Comparison of ENCODE assay signal across 18 cellular contexts in genomic region chr7:51325937-51326336, GRCh38. TPM values are rescaled to one million over a fixed set of nuclear protein-coding genes. Genes with fewer than 3 reads are reported as not detected.
DNase-seq lines count a peak whose midpoint lies in the region; ATAC-seq and TF ChIP-seq lines count a peak whose summit lies in the region.
"Had no signal": no experiment of that assay in that cellular context is flagged by ENCODE, and none has a peak within 500 bp of the region (broad histone marks: within the 10 kb centered on the region; RNA-seq: fewer than 3 reads in every experiment).

No MANE protein-coding gene starts in this region.

- peaks cover 0 to 3% (median 0%) of the 10 kb centered on the region in 3 experiments; a peak in 3 of 7 replicates for H3K36me3 Mint-ChIP-seq in H9 (ENCODE audit: insufficient read depth in 1 of 3, low read depth in 3 of 3)

- H3K27me3 ChIP-seq in H9 (ENCODE audit: insufficient read depth, low read length) (no peaks in the 10 kb centered on the region), iPS-20b (ENCODE audit: insufficient read depth, low read length) (no peaks in the 10 kb centered on the region; the same call in 1 of the 2 replicates), psoas muscle (ENCODE audit: insufficient read depth in 3 of 3, low read length in 2 of 3) (no peaks in the 10 kb centered on the region)

- H3K9me3 ChIP-seq in H9 (ENCODE audit: control insufficient read depth, low read depth, low read length) = no peaks in the 10 kb centered on the region
- no peaks in the 10 kb centered on the region for H3K9me3 ChIP-seq in iPS-20b (ENCODE audit: insufficient read depth, low read depth, low read length)
- H3K9me3 ChIP-seq in psoas muscle = no peaks in the 10 kb centered on the region

- H3K4me1 ChIP-seq in H9 (ENCODE audit: insufficient read depth, low read length) = peaks cover 12% of the 10 kb centered on the region; the same call in 1 of the 2 replicates
- peaks cover 41% of the 10 kb centered on the region for H3K4me1 ChIP-seq in iPS-20b (ENCODE audit: insufficient read depth, low read length)
- peaks cover 18% of the 10 kb centered on the region for H3K4me1 ChIP-seq in psoas muscle

- H3K23ac ChIP-seq in H9 (ENCODE audit: insufficient read length, low read depth, low read length) = no peak overlapping the region

- H3K14ac ChIP-seq in H9 (ENCODE audit: insufficient read depth, low read length) = no peak overlapping the region

- no peak overlapping the region for H3K56ac ChIP-seq in H9 (ENCODE audit: insufficient read length, low read depth, low read length)

- H3K4me1 Mint-ChIP-seq in H9 = peaks cover 68% of the 10 kb centered on the region in 2 experiments

- no peak overlapping the region for H3K4ac ChIP-seq in H9 (ENCODE audit: low read depth, low read length)

- intact Hi-C loops in psoas muscle (cut with DNase I) = no loop called here

- no peaks in the 10 kb centered on the region for H3K79me1 ChIP-seq in H9 (ENCODE audit: insufficient read depth, low read depth, low read length, poor library complexity, severe bottlenecking)

- H3K27ac ChIP-seq in H9 (ENCODE audit: insufficient read length, low read depth, low read length) (no peak overlapping the region), iPS-20b (ENCODE audit: low read length) (no peak overlapping the region), psoas muscle (peak overlapping the region; percentile 72)
- H3K27ac ChIP-seq: C4-2B had no signal

- H4K8ac ChIP-seq in H9 (replicated peaks; ENCODE audit: insufficient read length, low read depth, low read length) = no peak overlapping the region

- no peak overlapping the region for H2BK5ac ChIP-seq in H9 (ENCODE audit: insufficient read length, low read length)

- H3K9ac ChIP-seq in H9 (ENCODE audit: extremely low read depth, insufficient read length, low read length) = no peak overlapping the region
- H3K9ac ChIP-seq in iPS-20b (ENCODE audit: low read depth, low read length) = peak overlapping the region; percentile 42; the same call in 1 of the 2 replicates

- H2AK5ac ChIP-seq in H9 (ENCODE audit: insufficient read length, low read length) = no peak overlapping the region

- TF ChIP-seq CTCF in H9 (conservative IDR thresholded peaks at IDR 0.05) (no peak), psoas muscle (IDR thresholded peaks at IDR 0.05) (no peak)

- no peak overlapping the region for H3T11ph ChIP-seq in H9 (ENCODE audit: low read length)

- H3K79me2 ChIP-seq in H9 (ENCODE audit: insufficient read depth, low read length) = peaks cover 5% of the 10 kb centered on the region; the same call in 1 of the 2 replicates

- H3K23me2 ChIP-seq in H9 (ENCODE audit: insufficient read length, low read depth, low read length, poor library complexity, severe bottlenecking) = peaks cover 5% of the 10 kb centered on the region

- no peak overlapping the region for H2AFZ ChIP-seq in H9 (ENCODE audit: low read length)

- no peak overlapping the region for H2BK20ac ChIP-seq in H9 (ENCODE audit: low read depth, low read length, poor library complexity, severe bottlenecking)

- H3K9me3 Mint-ChIP-seq in H9 = no peaks in the 10 kb centered on the region; a peak in 1 of 5 replicates

- no peak overlapping the region for H3K4me2 ChIP-seq in H9 (ENCODE audit: insufficient read depth, insufficient read length, low read length)

- H3K36me3 ChIP-seq in iPS-20b (ENCODE audit: insufficient read depth, low read depth, low read length) = no peaks in the 10 kb centered on the region
- no peaks in the 10 kb centered on the region for H3K36me3 ChIP-seq in psoas muscle (ENCODE audit: insufficient read depth in 1 of 2, low read depth in 1 of 2)

- H3K4me3 ChIP-seq in iPS-20b (ENCODE audit: low read length) (0 out of 2 replicates have a peak overlapping the region, but pooled peaks have one; percentile 18), psoas muscle (no peak overlapping the region)
- H3K4me3 ChIP-seq: GM12878 had no signal

- peak overlapping the region in 2 of 3 experiments; percentile 44 to 99; a peak in 2 of 7 replicates for H3K27ac Mint-ChIP-seq in H9

- no peak for ATAC-seq in psoas muscle
- ATAC-seq in GM18873 (IDR thresholded peaks at IDR 0.05; ENCODE audit: low FRiP score, unreplicated experiment) = no peak
- ATAC-seq: GM12878, SK-N-SH treated with all-trans-retinoic acid at 6 μM for 48 hours had no signal

- no peak overlapping the region for H2BK120ac ChIP-seq in H9 (ENCODE audit: low read depth, low read length, poor library complexity, severe bottlenecking)

- no peak for DNase-seq in H9
- DNase-seq in NCI-H1694 treated with DMSO at 0.1 percent for 48 hours (lab: John Stamatoyannopoulos, UW) = peak; percentile 51
- DNase-seq in psoas muscle = no peak
- no peak for DNase-seq in GM19240 (ENCODE audit: insufficient read length, low spot score)
- no peak for DNase-seq in NCI-H2107 treated with DMSO at 0.1 percent for 48 hours (lab: John Stamatoyannopoulos, UW; ENCODE audit: unreplicated experiment)
- DNase-seq: GDM1, NCI-H1048, NCI-H2107, NCI-H748 treated with DMSO at 0.1 percent for 48 hours, OCI-M1, SHP77 treated with DMSO at 0.1 percent for 48 hours had no signal

- H4K5ac ChIP-seq in H9 (ENCODE audit: insufficient read length, low read depth, low read length) = no peak overlapping the region

- no peak overlapping the region for H2BK15ac ChIP-seq in H9 (ENCODE audit: low read depth, low read length)

- no peak overlapping the region for H3K4me3 Mint-ChIP-seq in H9

- no peak overlapping the region for H3K18ac ChIP-seq in H9 (ENCODE audit: insufficient read length, low read depth, low read length)

- H4K91ac ChIP-seq in H9 (ENCODE audit: insufficient read length, low read depth, low read length) = no peak overlapping the region

- H3K27me3 Mint-ChIP-seq in H9 (ENCODE audit: low read depth) = no peaks in the 10 kb centered on the region

- H4K20me1 ChIP-seq in H9 (ENCODE audit: control insufficient read depth, insufficient read depth, insufficient read length) = no peaks in the 10 kb centered on the region

- H2BK12ac ChIP-seq in H9 (ENCODE audit: insufficient read length, low read depth, low read length) = no peak overlapping the region

RNA-seq across cellular contexts. Expression of gene COBL, which starts 9.3 kb away (rescaled TPM):
- total RNA-seq in H9 (2021) (52.3 and 52.7 TPM in 2 replicates), psoas muscle (100 to 1,000 TPM in 3 of 4 donors, 10 to 100 TPM in 1; 57.5 to 139 (median 117) TPM)
- 100 to 1,000 TPM in 2 of 3 donors, 10 to 100 TPM in 1; 59.5 to 122 (median 115) TPM for polyA plus RNA-seq in psoas muscle
- total RNA-seq: A673, RPMI7951 had no signal
- polyA plus RNA-seq: GM12878 had no signal
